2 cellular contexts compared by ENCODE assay signal in genomic region chrX:1815456-1816175, GRCh38.
TF ChIP-seq lines count a peak whose summit lies in the region.

No MANE protein-coding gene starts in this region.

TF ChIP-seq in H1, 55 proteins besides CTCF, POLR2A, EP300 and RAD21:
- TF ChIP-seq TEAD4 (IDR thresholded peaks at IDR 0.05; ENCODE audit: low read depth, low read length): no peak

TF ChIP-seq in SK-N-SH treated with all-trans-retinoic acid at 6 μM for 48 hours, 23 proteins besides CTCF, POLR2A, EP300 and RAD21:
- TF ChIP-seq ZNF8 (CRISPR knock-in tag; IDR thresholded peaks at IDR 0.05): no peak
- no peak for TF ChIP-seq TSHZ2 (CRISPR knock-in tag; IDR thresholded peaks at IDR 0.05)
- TF ChIP-seq SNAI2 (CRISPR knock-in tag; IDR thresholded peaks at IDR 0.05): no peak
- TF ChIP-seq ZFP3 (CRISPR knock-in tag; IDR thresholded peaks at IDR 0.05): no peak
- no peak for TF ChIP-seq ESRRG (CRISPR knock-in tag; IDR thresholded peaks at IDR 0.05)
- no peak for TF ChIP-seq ZFP30 (CRISPR knock-in tag; IDR thresholded peaks at IDR 0.05)
- no peak for TF ChIP-seq CSRNP3 (CRISPR knock-in tag; IDR thresholded peaks at IDR 0.05)
- no peak for TF ChIP-seq PATZ1 (CRISPR knock-in tag; IDR thresholded peaks at IDR 0.05; ENCODE audit: borderline replicate concordance)
- TF ChIP-seq ARNTL (CRISPR knock-in tag; IDR thresholded peaks at IDR 0.05; ENCODE audit: borderline replicate concordance, low read depth): no peak
- TF ChIP-seq GLIS3 (CRISPR knock-in tag; IDR thresholded peaks at IDR 0.05): no peak
- no peak for TF ChIP-seq BACH2 (CRISPR knock-in tag; IDR thresholded peaks at IDR 0.05; ENCODE audit: borderline replicate concordance)
- no peak for TF ChIP-seq TCF4 (CRISPR knock-in tag; IDR thresholded peaks at IDR 0.05; ENCODE audit: borderline replicate concordance)
- TF ChIP-seq POU6F1 (CRISPR knock-in tag; IDR thresholded peaks at IDR 0.05; ENCODE audit: borderline replicate concordance, low read depth): no peak
